Comparison of ENCODE assay signal across 18 cellular contexts in the genomic region with DNA sequence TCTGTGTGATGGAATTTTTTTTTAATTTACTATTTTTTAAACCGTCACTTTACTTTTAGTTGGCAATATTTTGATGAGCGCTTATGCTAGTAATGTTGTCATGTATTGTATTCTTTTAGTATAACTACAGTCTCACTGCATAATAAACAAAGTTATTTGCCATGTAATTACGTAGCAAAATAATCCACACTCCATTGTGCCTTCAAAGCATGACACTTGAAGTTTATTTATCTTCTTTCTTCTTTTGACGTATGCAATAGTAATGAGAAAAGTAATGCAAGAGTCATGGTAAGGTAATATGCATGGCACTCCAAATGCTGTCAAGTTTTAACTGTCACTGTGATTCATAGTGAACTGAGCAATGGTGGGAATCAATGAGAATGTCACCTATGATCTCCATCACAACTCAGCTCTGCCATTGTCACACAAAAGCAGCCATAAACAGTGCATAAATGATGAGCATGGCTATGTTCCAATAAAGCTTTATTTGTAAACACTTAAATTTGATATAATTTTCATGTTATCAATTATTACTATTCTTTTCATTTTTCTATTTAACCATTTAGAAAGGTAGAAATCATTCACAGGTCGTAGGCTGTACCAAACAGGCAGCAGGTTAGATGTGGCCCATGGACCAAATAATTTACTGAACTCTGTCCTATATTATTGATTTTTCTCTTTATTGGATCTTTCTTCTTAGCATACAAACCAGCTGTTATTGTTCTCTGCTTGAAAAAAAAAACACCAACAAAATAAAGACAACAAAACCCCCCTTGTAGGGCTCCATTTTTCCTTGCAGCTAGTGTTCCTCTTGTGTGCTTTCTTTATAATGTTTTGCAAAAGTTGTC. TPM values are rescaled to one million over a fixed set of nuclear protein-coding genes. Genes with fewer than 3 reads are reported as not detected.
DNase-seq lines count a peak whose midpoint lies in the region; ATAC-seq and TF ChIP-seq lines count a peak whose summit lies in the region.
"Had no signal": no experiment of that assay in that cellular context is flagged by ENCODE, and none has a peak within 500 bp of the region (broad histone marks: within the 10 kb centered on the region; RNA-seq: fewer than 3 reads in every experiment).

No MANE protein-coding gene starts in this region.

- no peak for TF ChIP-seq POLR2A in IMR-90 (IDR thresholded peaks at IDR 0.05; ENCODE audit: low read depth, low read length)

- H3K27ac Mint-ChIP-seq in CD4-positive, alpha-beta memory T cell: peak overlapping the region in 1 of 7 donors; percentile 32
- H3K27ac Mint-ChIP-seq: CD14-positive monocyte; CD8-positive, alpha-beta memory T cell; HFFc6 had no signal

- no peak for TF ChIP-seq RAD21 in IMR-90 (IDR thresholded peaks at IDR 0.05; ENCODE audit: low read length)

- H3K4me3 ChIP-seq in IMR-90 (ENCODE audit: insufficient read depth, low read depth, low read length) (no peak overlapping the region), parathyroid adenoma (ENCODE audit: low read depth, low read length) (peak overlapping the region; percentile 13)
- no peak overlapping the region for H3K4me3 ChIP-seq in CD4-positive, alpha-beta memory T cell (ENCODE audit: low read length in 2 of 2)

- ATAC-seq in IMR-90 (ENCODE audit: low read depth) (no peak), left lobe of liver (peak; percentile 44)

- H4K8ac ChIP-seq in IMR-90 (ENCODE audit: low read depth in 2 of 2, low read length in 2 of 2): no peak overlapping the region

- CTCF ChIA-PET in IMR-90 (lab: Yijun Ruan, JAX): no interaction called here
- CTCF ChIA-PET in CD4-positive, alpha-beta memory T cell (lab: Charles Lee; ENCODE audit: partially characterized antibody): no interaction called here

- H3K27me3 Mint-ChIP-seq in CD4-positive, alpha-beta memory T cell: no peaks in the 10 kb centered on the region
- H3K27me3 Mint-ChIP-seq: CD8-positive, alpha-beta memory T cell had no signal

- H3K56ac ChIP-seq in IMR-90 (ENCODE audit: extremely low read depth, insufficient read depth, low read length): no peak overlapping the region

- dilution Hi-C loops in IMR-90 (cut with HindIII; ENCODE audit: low sequenced_read_pairs, unreplicated experiment): no loop called here

- H3K27ac ChIP-seq in IMR-90 (ENCODE audit: insufficient read depth, low read length) (no peak overlapping the region), parathyroid adenoma (peak overlapping the region; percentile 22)
- H3K27ac ChIP-seq in CD4-positive, alpha-beta memory T cell (ENCODE audit: low read depth, low read length): no peak overlapping the region
- H3K27ac ChIP-seq: 22Rv1 had no signal

- peaks cover 13% of the 10 kb centered on the region for H3K4me1 ChIP-seq in IMR-90 (ENCODE audit: control insufficient read depth, insufficient read depth, low read length)
- peaks cover 40% of the 10 kb centered on the region for H3K4me1 ChIP-seq in parathyroid adenoma
- peaks cover 4% of the 10 kb centered on the region for H3K4me1 ChIP-seq in CD4-positive, alpha-beta memory T cell (ENCODE audit: insufficient read depth, low read length)
- H3K4me1 ChIP-seq: Caco-2 had no signal

- 0 out of 2 replicates have a peak overlapping the region, but pooled peaks have one; percentile 24 for H3K23ac ChIP-seq in IMR-90 (ENCODE audit: low read depth, low read length)

- H3K4me3 Mint-ChIP-seq in CD4-positive, alpha-beta memory T cell: no peak overlapping the region
- H3K4me3 Mint-ChIP-seq: CD14-positive monocyte; CD8-positive, alpha-beta memory T cell; H9; HFFc6 had no signal

- intact Hi-C loops in IMR-90 (cut with micrococcal nuclease): no loop called here
- intact Hi-C loops in CD4-positive, alpha-beta memory T cell (cut with micrococcal nuclease): no loop called here

- H2AFZ ChIP-seq in IMR-90 (replicated peaks; ENCODE audit: low read length, poor library complexity) (no peak overlapping the region), parathyroid adenoma (no peak overlapping the region)

- DNase-seq in DMS53 (lab: John Stamatoyannopoulos, UW) (peak; percentile 20), DMS53 treated with DMSO at 0.1 percent for 48 hours (lab: John Stamatoyannopoulos, UW; ENCODE audit: unreplicated experiment) (no peak), IMR-90 (no peak), left lobe of liver (ENCODE audit: low spot score) (no peak), DMS 273 (lab: John Stamatoyannopoulos, UW; ENCODE audit: unreplicated experiment) (no peak), pons (ENCODE audit: low spot score) (no peak)
- DNase-seq in CD4-positive, alpha-beta memory T cell: no peak
- DNase-seq: Caco-2; CD8-positive, alpha-beta memory T cell; DMS 273 treated with DMSO at 0.1 percent for 48 hours; DMS79 treated with DMSO at 0.1 percent for 48 hours; EL; GOT3; H9; HFFc6 had no signal

- H3K36me3 ChIP-seq in IMR-90 (ENCODE audit: control insufficient read depth, insufficient read depth, low read length) (peaks cover 3% of the 10 kb centered on the region), parathyroid adenoma (ENCODE audit: control insufficient read depth, insufficient read depth, low read length) (peaks cover 3% of the 10 kb centered on the region)
- H3K36me3 ChIP-seq in CD4-positive, alpha-beta memory T cell (ENCODE audit: insufficient read depth, low read length): no peaks in the 10 kb centered on the region

- BruUV-seq in IMR-90 (replicated peaks; lab: Mats Ljungman, UMichigan): no TSS peak

- peaks cover 39% of the 10 kb centered on the region for H3K79me2 ChIP-seq in parathyroid adenoma

- no peak overlapping the region for H3K4me2 ChIP-seq in IMR-90 (ENCODE audit: low read depth, low read length)
- H3K4me2 ChIP-seq in parathyroid adenoma (ENCODE audit: low read length): peak overlapping the region; percentile 53

- no peak overlapping the region for H2BK20ac ChIP-seq in IMR-90 (ENCODE audit: low read depth, low read length)

- H4K20me1 ChIP-seq in IMR-90 (ENCODE audit: insufficient read depth, low read length): peaks cover 9% of the 10 kb centered on the region; the same call in 1 of the 2 replicates

- H3K9me3 Mint-ChIP-seq in CD4-positive, alpha-beta memory T cell: no peaks in the 10 kb centered on the region
- H3K9me3 Mint-ChIP-seq: CD14-positive monocyte, H9, HFFc6 had no signal

- no peaks in the 10 kb centered on the region for H3K36me3 Mint-ChIP-seq in CD4-positive, alpha-beta memory T cell
- H3K36me3 Mint-ChIP-seq: CD8-positive, alpha-beta memory T cell had no signal

- TF ChIP-seq CTCF in IMR-90 (conservative IDR thresholded peaks at IDR 0.05; ENCODE audit: low read depth, low read length) (no peak), parathyroid adenoma (IDR thresholded peaks at IDR 0.05) (no peak)

- H4K5ac ChIP-seq in IMR-90 (ENCODE audit: low read depth, low read length): no peak overlapping the region

- 0 out of 2 replicates have a peak overlapping the region, but pooled peaks have one; percentile 21 for H3K14ac ChIP-seq in IMR-90 (replicated peaks; ENCODE audit: low read depth, low read length)

- H3K4me1 Mint-ChIP-seq in CD4-positive, alpha-beta memory T cell: peaks cover 6 to 8% (median 7%) of the 10 kb centered on the region in 4 donors

- H2AK9ac ChIP-seq in IMR-90 (replicated peaks; ENCODE audit: low read depth, low read length, poor library complexity): no peak overlapping the region

- H2BK15ac ChIP-seq in IMR-90 (ENCODE audit: low read depth, low read length): 0 out of 3 replicates have a peak overlapping the region, but pooled peaks have one; percentile 40

- no peak overlapping the region for H4K91ac ChIP-seq in IMR-90 (ENCODE audit: insufficient read depth, low read depth, low read length)

- H3K9me1 ChIP-seq in IMR-90 (ENCODE audit: insufficient read depth, low read length): peaks cover 13% of the 10 kb centered on the region

- no peak overlapping the region for H3K4ac ChIP-seq in IMR-90 (ENCODE audit: low read depth, low read length)

- in situ Hi-C loops in IMR-90 (cut with MboI; ENCODE audit: low sequenced_read_pairs): no loop called here

- H2BK5ac ChIP-seq in IMR-90 (ENCODE audit: low read depth, low read length, poor library complexity, severe bottlenecking): peak overlapping the region; percentile 46

- no CpG with 5 or more reads among the region's 5 CpGs for WGBS in IMR-90 (ENCODE audit: extremely low coverage in 2 of 2, insufficient read length in 1 of 2), 2 experiments

- no peak overlapping the region for H3K18ac ChIP-seq in IMR-90 (ENCODE audit: low read depth, low read length)

- H3K79me1 ChIP-seq in IMR-90 (ENCODE audit: low read depth in 1 of 2, low read length in 2 of 2): peaks cover 24 to 71% of the 10 kb centered on the region in 2 experiments

- H2BK120ac ChIP-seq in IMR-90 (ENCODE audit: low read depth, low read length): 0 out of 2 replicates have a peak overlapping the region, but pooled peaks have one; percentile 25

- H3K9ac ChIP-seq in IMR-90 (ENCODE audit: low read depth, low read length) (no peak overlapping the region), parathyroid adenoma (no peak overlapping the region)

- H2AK5ac ChIP-seq in IMR-90 (ENCODE audit: low read depth, low read length): peak overlapping the region; percentile 70; the same call in 1 of the 2 replicates

- H3K27me3 ChIP-seq in IMR-90 (ENCODE audit: control insufficient read depth, insufficient read depth, low read length): no peaks in the 10 kb centered on the region
- H3K27me3 ChIP-seq in parathyroid adenoma (ENCODE audit: control insufficient read depth, insufficient read depth, low read length): no peaks in the 10 kb centered on the region
- H3K27me3 ChIP-seq in CD4-positive, alpha-beta memory T cell (ENCODE audit: insufficient read depth, low read length): no peaks in the 10 kb centered on the region

- POLR2A ChIA-PET in IMR-90 (lab: Charles Lee; ENCODE audit: unreplicated experiment): no interaction called here
- POLR2A ChIA-PET in CD4-positive, alpha-beta memory T cell (lab: Charles Lee; ENCODE audit: partially characterized antibody): no interaction called here

- H3K9me3 ChIP-seq in IMR-90 (ENCODE audit: control insufficient read depth, insufficient read depth, low read length) (no peaks in the 10 kb centered on the region), parathyroid adenoma (ENCODE audit: control insufficient read depth, low read length) (no peaks in the 10 kb centered on the region)
- no peaks in the 10 kb centered on the region for H3K9me3 ChIP-seq in CD4-positive, alpha-beta memory T cell (ENCODE audit: control insufficient read depth in 1 of 2, low read length in 2 of 2)

TF ChIP-seq in IMR-90, 13 proteins besides CTCF, POLR2A, EP300 and RAD21 (continues in another document):
- no peak for TF ChIP-seq NFE2L2 (IDR thresholded peaks at IDR 0.05; ENCODE audit: low read depth, low read length)
- no peak for TF ChIP-seq CEBPB (IDR thresholded peaks at IDR 0.05; ENCODE audit: low read depth, low read length)
- TF ChIP-seq MXI1 (IDR thresholded peaks at IDR 0.05; ENCODE audit: borderline replicate concordance, low read depth, low read length): no peak
- TF ChIP-seq CHD1 (IDR thresholded peaks at IDR 0.05; ENCODE audit: low read depth, low read length): no peak

RNA-seq across cellular contexts. Expression of a gene that starts 27.1 kb away (rescaled TPM):
- total RNA-seq in IMR-90 (2012; rRNA removed): 16.7 and 20.4 TPM in 2 replicates
- 11.7 TPM in 2 replicates for polyA plus RNA-seq in IMR-90 (2012; rRNA removed)
- polyA plus RNA-seq in IMR-90 (2012; cell fraction: cytosol; rRNA removed): 2.5 and 2.7 TPM in 2 replicates
- 7.8 and 59.2 TPM in 2 replicates for polyA plus RNA-seq in IMR-90 (2012; cell fraction: nucleus; rRNA removed; ENCODE audit: low replicate concordance)
- total RNA-seq in left lobe of liver: 25.0 TPM
- total RNA-seq in CD4-positive, alpha-beta memory T cell: under 1 TPM; 0.17 to 0.86 TPM
- polyA plus RNA-seq in CD4-positive, alpha-beta memory T cell: under 1 TPM; 0.03 to 0.06 TPM
- polyA plus RNA-seq: CD8-positive, alpha-beta memory T cell had no signal
